Comparison of ENCODE assay signal across 8 cellular contexts in the genomic region with DNA sequence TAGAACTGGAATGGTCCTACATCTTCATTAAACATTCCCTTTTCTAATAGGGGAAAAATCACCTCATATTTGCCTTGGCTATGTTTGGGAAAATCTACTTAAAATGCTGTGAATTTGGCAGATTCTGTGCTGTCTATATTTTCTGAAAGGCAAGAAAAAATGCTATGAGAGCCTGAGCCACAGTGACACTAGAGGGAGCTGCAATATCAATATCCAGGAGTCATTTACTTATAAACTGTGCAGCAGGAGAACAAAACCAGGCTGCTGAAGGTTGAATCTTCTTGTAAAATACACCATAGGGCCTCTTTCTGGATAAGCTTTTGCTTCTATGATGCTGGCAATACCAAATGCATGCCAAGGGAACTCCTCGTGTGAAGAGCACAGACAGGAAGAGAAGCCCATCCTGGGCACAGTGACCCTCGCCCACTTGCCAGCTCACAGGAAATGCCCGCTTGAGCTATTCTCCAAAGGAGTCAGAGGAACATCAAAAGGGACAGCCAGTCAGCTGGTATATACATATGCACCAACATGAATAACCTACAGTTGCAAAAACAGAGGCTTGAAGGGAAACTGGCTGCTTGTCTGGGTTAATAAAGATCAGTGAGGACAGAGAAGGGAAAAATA. TPM values are rescaled to one million over a fixed set of nuclear protein-coding genes. Genes with fewer than 3 reads are reported as not detected.
DNase-seq lines count a peak whose midpoint lies in the region; ATAC-seq, FAIRE-seq and TF ChIP-seq lines count a peak whose summit lies in the region.

No MANE protein-coding gene starts in this region.

- TF ChIP-seq CTCF in OCI-LY7 (conservative IDR thresholded peaks at IDR 0.05; ENCODE audit: low read length) (peak; percentile 94), K562 (IDR thresholded peaks at IDR 0.05 in 2 of 3, conservative IDR thresholded peaks at IDR 0.05 in 1 of 3; ENCODE audit: insufficient read depth in 2 of 3, low read depth in 1 of 3, low read length in 3 of 3) (peak; percentile 34 to 76 (median 57); a peak in 5 of 6 replicates), spleen (IDR thresholded peaks at IDR 0.05 in 8 of 11, conservative IDR thresholded peaks at IDR 0.05 in 3 of 11) (peak; percentile 44 to 82 (median 63))

- H3K9me1 ChIP-seq in K562 (ENCODE audit: control insufficient read depth, insufficient read depth, low read length) = no peaks in the 10 kb centered on the region

- peak; percentile 37 to 72; a peak in 3 of 4 replicates for TF ChIP-seq RAD21 in K562 (CRISPR knock-in tag; conservative IDR thresholded peaks at IDR 0.05 in 1 of 2, IDR thresholded peaks at IDR 0.05 in 1 of 2)

- H3K36me3 ChIP-seq in OCI-LY7 (ENCODE audit: insufficient read depth, low read length) (no peaks in the 10 kb centered on the region), K562 (ENCODE audit: control insufficient read depth, insufficient read depth, low read length) (peaks cover 9% of the 10 kb centered on the region), spleen (peaks cover 0 to 13% (median 11%) of the 10 kb centered on the region in 6 donors)

- DNase-seq in DMS53 (lab: John Stamatoyannopoulos, UW) = peak; percentile 72
- DNase-seq in HT1080 (ENCODE audit: low read depth) = peak; percentile 63
- DNase-seq in OCI-LY7 (ENCODE audit: low spot score) = peak; percentile 67
- DNase-seq in K562 (ENCODE audit: extremely low read depth in 1 of 4, low spot score in 3 of 4) = peak in 2 of 4 experiments; percentile 37 to 55
- peak; percentile 18 to 85 for DNase-seq in hippocampal formation (lab: John Stamatoyannopoulos, UW)
- DNase-seq in spleen = no peak

- CTCF ChIA-PET in OCI-LY7 (lab: Charles Lee; ENCODE audit: unreplicated experiment) = interaction anchor here (1.0 to 3.1 kb wide), 3 partner anchors 11 to 424 kb away, joined by 3 to 12 read pairs (median 3); no protein-coding TSS in a partner anchor
- CTCF ChIA-PET in K562 (lab: Yijun Ruan, JAX; ENCODE audit: low intra/inter-chr PET ratio) = interaction anchor here (0.5 to 2.2 kb wide), 6 partner anchors 176 to 515 kb away, joined by 3 to 29 read pairs (median 6); no protein-coding TSS in a partner anchor

- BruUV-seq in OCI-LY7 (replicated peaks; lab: Mats Ljungman, UMichigan) = no TSS peak
- BruUV-seq in K562 (replicated peaks; lab: Mats Ljungman, UMichigan) = no TSS peak

- H3K4me3 ChIP-seq in OCI-LY7 (ENCODE audit: low read depth, low read length, poor library complexity, severe bottlenecking) = no peak overlapping the region
- H3K4me3 ChIP-seq in K562 = no peak overlapping the region
- no peak overlapping the region for H3K4me3 ChIP-seq in spleen

- peak; percentile 66 for FAIRE-seq in K562 (lab: Jason Lieb, UNC)

- no peaks in the 10 kb centered on the region for H3K79me2 ChIP-seq in OCI-LY7 (ENCODE audit: insufficient read depth, low read depth, low read length)
- H3K79me2 ChIP-seq in K562 (ENCODE audit: control insufficient read depth, insufficient read depth, low read length) = no peaks in the 10 kb centered on the region

- in situ Hi-C loops in K562 (cut with MboI) = loop anchor here (5.0 kb wide), 1 partner anchor 378 kb away; no protein-coding TSS in a partner anchor

- intact Hi-C loops in OCI-LY7 (cut with micrococcal nuclease; ENCODE audit: unreplicated experiment) (loop anchor here (1.0 to 2.0 kb wide), 3 partner anchors 64 to 424 kb away; no protein-coding TSS in a partner anchor), K562 (cut with micrococcal nuclease) (loop anchor here (1.0 to 2.0 kb wide), 3 partner anchors 68 to 424 kb away; no protein-coding TSS in a partner anchor), spleen (cut with DNase I; ENCODE audit: low total_unique reads) (loop anchor here (5.0 kb wide), 2 partner anchors 378 to 423 kb away; no protein-coding TSS in a partner anchor)

- H2AFZ ChIP-seq in OCI-LY7 (ENCODE audit: low read length) (no peak overlapping the region), K562 (ENCODE audit: low read depth, low read length) (no peak overlapping the region)

- H3K9ac ChIP-seq in K562 (ENCODE audit: insufficient read depth in 1 of 2, low read depth in 2 of 2, low read length in 2 of 2) = no peak overlapping the region

- H3K27ac ChIP-seq in OCI-LY7 (ENCODE audit: low read depth, low read length, poor library complexity, severe bottlenecking) = no peak overlapping the region
- no peak overlapping the region for H3K27ac ChIP-seq in K562 (ENCODE audit: extremely low read depth, low read depth, low read length)
- peak overlapping the region in 5 of 8 donors; percentile 21 to 51 (median 40) for H3K27ac ChIP-seq in spleen

- TF ChIP-seq POLR2A in K562 (conservative IDR thresholded peaks at IDR 0.05) (no peak), spleen (IDR thresholded peaks at IDR 0.05) (no peak)

- H3K9me3 ChIP-seq in OCI-LY7 (ENCODE audit: low read length) (no peaks in the 10 kb centered on the region), K562 (replicated peaks; ENCODE audit: control insufficient read depth, insufficient read depth, low read depth, low read length) (no peaks in the 10 kb centered on the region), spleen (no peaks in the 10 kb centered on the region)

- no peak for TF ChIP-seq EP300 in K562 (IDR thresholded peaks at IDR 0.05; ENCODE audit: low read length)

- H3K9me2 ChIP-seq in OCI-LY7 (ENCODE audit: insufficient read depth, low read length) = no peaks in the 10 kb centered on the region

- no peak overlapping the region for H3K4me2 ChIP-seq in OCI-LY7 (ENCODE audit: low read length)
- H3K4me2 ChIP-seq in K562 (ENCODE audit: insufficient read depth, low read length) = no peak overlapping the region

- H4K20me1 ChIP-seq in OCI-LY7 (ENCODE audit: insufficient read depth, low read length) = no peaks in the 10 kb centered on the region
- H4K20me1 ChIP-seq in K562 (replicated peaks; ENCODE audit: control insufficient read depth, insufficient read depth, low read length) = no peaks in the 10 kb centered on the region

- POLR2A ChIA-PET in OCI-LY7 (lab: Charles Lee) (interaction anchor here (0.6 to 1.2 kb wide), 5 partner anchors 59 to 631 kb away, joined by 3 to 4 read pairs (median 3); no protein-coding TSS in a partner anchor), K562 (lab: Yijun Ruan, JAX) (interaction anchor here (0.6 to 0.8 kb wide), 2 partner anchors 149 to 370 kb away, joined by 3 read pairs; no protein-coding TSS in a partner anchor)

- ATAC-seq in K562 (peak; percentile 69), GM19324 (IDR thresholded peaks at IDR 0.05; ENCODE audit: low FRiP score, unreplicated experiment) (no peak), GM21723 (IDR thresholded peaks at IDR 0.05; ENCODE audit: unreplicated experiment) (no peak)

- WGBS in K562 (ENCODE audit: insufficient coverage, low coverage, missing lambda C conversion rate) = 62% methylated on average over 3 of the region's 3 CpGs
- 32 to 35% (median 33%) methylated on average over 3 of the region's 3 CpGs for WGBS in spleen, 5 donors

- H3K4me1 ChIP-seq in OCI-LY7 (ENCODE audit: insufficient read depth, low read length, poor library complexity, severe bottlenecking) = no peaks in the 10 kb centered on the region
- H3K4me1 ChIP-seq in K562 (replicated peaks in 1 of 2; ENCODE audit: control insufficient read depth in 2 of 2, insufficient read depth in 2 of 2, low read length in 2 of 2) = no peaks in the 10 kb centered on the region
- peaks cover 0 to 46% (median 36%) of the 10 kb centered on the region in 6 donors for H3K4me1 ChIP-seq in spleen

- H3K27me3 ChIP-seq in K562 (ENCODE audit: control insufficient read depth in 2 of 2, insufficient read depth in 2 of 2, low read length in 2 of 2) (no peaks in the 10 kb centered on the region), spleen (replicated peaks in 1 of 7) (no peaks in the 10 kb centered on the region)

TF ChIP-seq in K562, 482 proteins besides CTCF, POLR2A, EP300 and RAD21 (continues in another document):
- peak; percentile 57 for TF ChIP-seq SMC3 (conservative IDR thresholded peaks at IDR 0.05; ENCODE audit: insufficient read depth, low read depth, low read length)

RNA-seq across cellular contexts. Expression of a gene that starts 48.0 kb away (rescaled TPM):
- 187 and 216 TPM in 2 replicates for total RNA-seq in HT1080 (2014; rRNA removed; shearing (Covaris generic))
- polyA plus RNA-seq in HT1080 (2015; cell fraction: cytosol; rRNA removed) = 217 and 223 TPM in 2 replicates
- 106 and 137 TPM in 2 replicates for polyA plus RNA-seq in HT1080 (2015; cell fraction: nucleus; rRNA removed)
- 32.3 and 35.2 TPM in 2 replicates for total RNA-seq in OCI-LY7 (2014; rRNA removed; shearing (Covaris generic))
- total RNA-seq in OCI-LY7 (2022) (42.5 and 47.2 TPM in 2 replicates), K562 (2014; rRNA removed) (48.5 and 51.8 TPM in 2 replicates), K562 (2014; rRNA removed; fragmentation: Illumina TruSeq; extraction: Trizol) (71.1 and 79.7 TPM in 2 replicates), K562 (2015; rRNA removed; fragmentation: Illumina TruSeq; extraction: Trizol) (69.0 and 71.4 TPM in 2 replicates), K562 (2021) (57.8 and 67.0 TPM in 2 replicates), spleen (100 to 1,000 TPM in 6 of 7 donors, 10 to 100 TPM in 1; 98.5 to 276 (median 124) TPM)
- 90.2 and 103 TPM in 2 replicates for total RNA-seq in K562 (2011; cell fraction: chromatin; rRNA removed; ENCODE audit: low replicate concordance)
- total RNA-seq in K562 (2011; cell fraction: nucleolus; rRNA removed) = 110 and 114 TPM in 2 replicates
- 163 and 180 TPM in 2 replicates for total RNA-seq in K562 (2011; cell fraction: nucleoplasm; rRNA removed)
- polyA plus RNA-seq in K562 (2011; rRNA removed) (116 and 144 TPM in 2 replicates), K562 (2014; fragmentation: Illumina TruSeq; extraction: Trizol) (60.7 and 72.8 TPM in 2 replicates), K562 (2014; fragmentation: Nextera tagmentation; extraction: Ambion mirVana) (10 to 100 TPM; 14.3 to 21.2 TPM), K562 (2014; rRNA removed) (66.8 and 82.4 TPM in 2 replicates), spleen (100 to 1,000 TPM; 117 to 160 (median 158) TPM)
- polyA plus RNA-seq in K562 (2011; cell fraction: cytosol; rRNA removed) = 118 and 156 TPM in 2 replicates
- 51.9 and 77.1 TPM in 2 replicates for polyA plus RNA-seq in K562 (2011; cell fraction: nucleus; rRNA removed)
- polyA plus RNA-seq in K562 (2012) = 61.0 and 74.1 TPM in 2 replicates
- 132 and 154 TPM in 2 replicates for polyA minus RNA-seq in K562 (2011; rRNA and poly(A)+ RNA removed)
- 51.4 and 59.6 TPM in 2 replicates for polyA minus RNA-seq in K562 (2011; cell fraction: cytosol; rRNA and poly(A)+ RNA removed)
- polyA minus RNA-seq in K562 (2011; cell fraction: nucleus; rRNA and poly(A)+ RNA removed) = 12.3 and 25.8 TPM in 2 replicates

Comparison
In these comparisons a context has a peak if more than half of its experiments do, and no peak if none do; other contexts are left out.
1. H3K27ac ChIP-seq: peak in spleen (5 of 8); none in OCI-LY7 (single experiment) and K562 (single experiment).
2. Peak in every context shown above with its lines, with median percentiles within 50 percentile points of each other: CTCF ChIP-seq.